ENCODE assay signal across 9 cellular contexts in genomic region chr16:26196806-26197205, GRCh38.
"Had no signal": no experiment of that assay in that cellular context is flagged by ENCODE, and none has a peak within 500 bp of the region (broad histone marks: within the 10 kb centered on the region; RNA-seq: fewer than 3 reads in every experiment).

No MANE protein-coding gene starts in this region.

- H3K27ac Mint-ChIP-seq: HFFc6, IgD-negative memory B cell had no signal

- H3K9me3 ChIP-seq: HAP-1 had no signal

- H3K4me3 ChIP-seq: GM23248, HAP-1 had no signal

- DNase-seq: GM23248, GOT3, H7, HFFc6 had no signal

- H3K27me3 Mint-ChIP-seq: IgD-negative memory B cell had no signal

- H3K36me3 ChIP-seq: HAP-1 had no signal

- H3K27ac ChIP-seq: GM23248, HL-60 had no signal

- H3K4me1 ChIP-seq: HAP-1 had no signal

- ATAC-seq: HCT116, HepG2 had no signal

- H3K4me1 Mint-ChIP-seq: IgD-negative memory B cell had no signal

- H3K9ac ChIP-seq: GM23248 had no signal

- H3K4me3 Mint-ChIP-seq: HFFc6, IgD-negative memory B cell had no signal
